In the genomic region with DNA sequence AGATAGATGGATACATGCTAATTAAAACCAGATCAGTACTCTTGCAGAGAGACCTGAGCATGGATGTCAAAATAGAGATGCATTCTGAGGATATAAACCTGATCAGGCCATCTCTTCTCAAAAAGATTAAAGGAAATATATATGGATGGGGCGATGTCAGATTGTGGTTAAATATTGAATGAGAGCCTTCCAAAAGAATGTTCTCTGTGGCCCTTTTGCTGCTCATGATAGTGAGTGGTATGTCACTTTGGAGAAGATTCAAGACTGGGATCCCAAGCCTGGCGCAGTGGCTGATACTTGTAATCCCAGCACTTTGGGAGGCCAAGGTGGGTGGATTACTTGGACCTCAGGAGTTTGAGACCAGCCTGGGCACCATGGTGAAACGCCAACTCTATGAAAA, we compare ENCODE assay signal across 13 cellular contexts. TPM values are rescaled to one million over a fixed set of nuclear protein-coding genes. Genes with fewer than 3 reads are reported as not detected.
"Had no signal": no experiment of that assay in that cellular context is flagged by ENCODE, and none has a peak within 500 bp of the region (broad histone marks: within the 10 kb centered on the region; RNA-seq: fewer than 3 reads in every experiment).

No MANE protein-coding gene starts in this region.

- H3K9me3 ChIP-seq: sigmoid colon, tibial artery had no signal

- H3K4me3 ChIP-seq: hepatocyte, sigmoid colon, tibial artery had no signal

- H3K27ac Mint-ChIP-seq: activated CD4-positive, alpha-beta memory T cell treated with anti-CD3 and anti-CD28 coated beads for 36 hours; activated CD4-positive, alpha-beta T cell treated with anti-CD3 and anti-CD28 coated beads for 36 hours; activated naive CD8-positive, alpha-beta T cell treated with anti-CD3 and anti-CD28 coated beads, Interleukin-2, amount 10 ng/mL, durations not matched to agents 7 days and 5 days had no signal

- DNase-seq: activated CD4-positive, alpha-beta memory T cell treated with anti-CD3 and anti-CD28 coated beads for 36 hours; activated CD4-positive, alpha-beta T cell treated with anti-CD3 and anti-CD28 coated beads for 36 hours; activated naive CD8-positive, alpha-beta T cell treated with anti-CD3 and anti-CD28 coated beads, Interleukin-2, amount 10 ng/mL, durations not matched to agents 7 days and 5 days; cortex of kidney; left cardiac atrium; natural killer cell; sigmoid colon; stimulated activated naive CD4-positive, alpha-beta T cell treated with Interleukin-2 at 50 U/mL for 16 hours; SW 1271; tibial artery had no signal

- H3K27me3 ChIP-seq: hepatocyte, sigmoid colon, tibial artery had no signal

- H3K9me3 Mint-ChIP-seq: activated CD4-positive, alpha-beta memory T cell treated with anti-CD3 and anti-CD28 coated beads for 36 hours; activated naive CD8-positive, alpha-beta T cell treated with anti-CD3 and anti-CD28 coated beads, Interleukin-2, amount 10 ng/mL, durations not matched to agents 7 days and 5 days; central memory CD8-positive, alpha-beta T cell; natural killer cell had no signal

- H3K27me3 Mint-ChIP-seq: activated CD4-positive, alpha-beta memory T cell treated with anti-CD3 and anti-CD28 coated beads for 36 hours; activated CD4-positive, alpha-beta T cell treated with anti-CD3 and anti-CD28 coated beads for 36 hours; activated naive CD8-positive, alpha-beta T cell treated with anti-CD3 and anti-CD28 coated beads, Interleukin-2, amount 10 ng/mL, durations not matched to agents 7 days and 5 days; central memory CD8-positive, alpha-beta T cell had no signal

- H3K36me3 Mint-ChIP-seq: natural killer cell had no signal

- H3K4me3 Mint-ChIP-seq: activated CD4-positive, alpha-beta memory T cell treated with anti-CD3 and anti-CD28 coated beads for 36 hours; activated CD4-positive, alpha-beta T cell treated with anti-CD3 and anti-CD28 coated beads for 36 hours; activated naive CD8-positive, alpha-beta T cell treated with anti-CD3 and anti-CD28 coated beads, Interleukin-2, amount 10 ng/mL, durations not matched to agents 7 days and 5 days; central memory CD8-positive, alpha-beta T cell; natural killer cell had no signal

- ATAC-seq: esophagus mucosa, left cardiac atrium, natural killer cell had no signal

RNA-seq across cellular contexts. Expression of gene NIM1K, which starts 50.8 kb away (rescaled TPM):
- total RNA-seq: esophagus mucosa, hepatocyte had no signal
